Comparison of ENCODE assay signal across 37 cellular contexts in the genomic region with DNA sequence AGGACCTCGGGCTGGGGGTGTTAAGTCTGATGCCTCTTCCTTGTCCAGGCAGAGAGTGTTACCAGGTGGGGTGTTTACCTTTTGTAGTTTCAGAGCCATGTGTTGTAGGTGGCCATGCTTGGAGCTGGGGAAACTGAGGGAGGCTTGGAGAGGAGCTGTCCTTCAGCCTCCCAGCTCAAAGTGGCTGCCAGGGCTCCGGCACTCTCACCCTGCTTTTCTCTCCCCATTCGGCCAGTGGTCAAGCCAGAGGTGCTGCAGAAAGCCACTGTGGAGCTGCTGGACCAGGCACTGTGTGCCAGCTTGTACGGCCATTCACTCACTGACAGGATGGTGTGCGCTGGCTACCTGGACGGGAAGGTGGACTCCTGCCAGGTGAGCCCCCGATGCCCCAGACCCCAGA. TPM values are rescaled to one million over a fixed set of nuclear protein-coding genes. Genes with fewer than 3 reads are reported as not detected.
"Had no signal": no experiment of that assay in that cellular context is flagged by ENCODE, and none has a peak within 500 bp of the region (broad histone marks: within the 10 kb centered on the region; RNA-seq: fewer than 3 reads in every experiment).

No MANE protein-coding gene starts in this region.

- H3K27me3 Mint-ChIP-seq: activated CD4-positive, alpha-beta T cell treated with anti-CD3 and anti-CD28 coated beads for 36 hours; activated CD4-positive, alpha-beta T cell treated with anti-CD3 and anti-CD28 coated beads, Interleukin-2, amount 10 ng/mL, durations not matched to agents 7 days and 5 days; activated CD8-positive, alpha-beta T cell treated with anti-CD3 and anti-CD28 coated beads for 36 hours; activated naive CD8-positive, alpha-beta T cell treated with anti-CD3 and anti-CD28 coated beads for 36 hours had no signal

- H3K27ac ChIP-seq: adrenal gland, body of pancreas, brain microvascular endothelial cell, breast epithelium, VCaP had no signal

- H3K36me3 Mint-ChIP-seq: activated naive CD4-positive, alpha-beta T cell treated with anti-CD3 and anti-CD28 coated beads, Interleukin-2, amount 50 U/mL, for 72 hours; activated naive CD8-positive, alpha-beta T cell treated with anti-CD3 and anti-CD28 coated beads for 36 hours had no signal

- H3K9me3 Mint-ChIP-seq: activated CD4-positive, alpha-beta T cell treated with anti-CD3 and anti-CD28 coated beads, Interleukin-2, amount 10 ng/mL, durations not matched to agents 7 days and 5 days; activated naive CD8-positive, alpha-beta T cell treated with anti-CD3 and anti-CD28 coated beads for 36 hours; activated T-cell treated with anti-CD3 and anti-CD28 coated beads, Interleukin-2, amount 50 U/mL, for 4 hours; activated T-helper 17 cell treated with anti-CD3 and anti-CD28 coated beads, Interleukin-2, amount 50 U/mL, for 72 hours; central memory CD8-positive, alpha-beta T cell; T-helper 2 cell treated with Interferon-gamma antibody and Interleukin-4, amounts not matched to agents 5 μg/mL and 100 μg/mL, for 36 hours had no signal

- H3K4me1 ChIP-seq: adrenal gland, body of pancreas, breast epithelium had no signal

- H3K36me3 ChIP-seq: adrenal gland, brain microvascular endothelial cell, breast epithelium had no signal

- H3K9me3 ChIP-seq: adrenal gland, breast epithelium had no signal

- H3K4me1 Mint-ChIP-seq: activated CD4-positive, alpha-beta T cell treated with anti-CD3 and anti-CD28 coated beads for 36 hours; activated naive CD8-positive, alpha-beta T cell treated with anti-CD3 and anti-CD28 coated beads for 36 hours; activated T-helper 17 cell treated with anti-CD3 and anti-CD28 coated beads, Interleukin-2, amount 50 U/mL, for 72 hours; central memory CD8-positive, alpha-beta T cell had no signal

- H3K27ac Mint-ChIP-seq: activated CD4-positive, alpha-beta T cell treated with anti-CD3 and anti-CD28 coated beads for 36 hours; activated CD4-positive, alpha-beta T cell treated with anti-CD3 and anti-CD28 coated beads, Interleukin-2, amount 10 ng/mL, durations not matched to agents 7 days and 5 days; activated CD8-positive, alpha-beta T cell treated with anti-CD3 and anti-CD28 coated beads for 36 hours; activated naive CD8-positive, alpha-beta T cell treated with anti-CD3 and anti-CD28 coated beads for 36 hours; activated T-cell treated with anti-CD3 and anti-CD28 coated beads, Interleukin-2, amount 50 U/mL, for 72 hours; activated T-helper 1 cell treated with anti-CD3 and anti-CD28 coated beads, Interleukin-12 subunit alpha, Interleukin-12 subunit beta, Interleukin-2, Interleukin-4 antibody, amounts not matched to agents 30 ng/mL and 10 ng/mL and 1 ng/mL, durations not matched to agents 14 hours and 24 hours and 36 hours; activated T-helper 17 cell treated with anti-CD3 and anti-CD28 coated beads, Interleukin-2, amount 50 U/mL, for 72 hours; T-helper 1 cell treated with Interleukin-12 subunit alpha and Interleukin-12 subunit beta and Interleukin-4 antibody, amounts not matched to agents 30 μg/mL and 1 μg/mL, for 36 hours; T-helper 2 cell treated with Interferon-gamma antibody and Interleukin-4, amounts not matched to agents 5 μg/mL and 100 μg/mL, for 36 hours had no signal

- DNase-seq: activated CD4-positive, alpha-beta T cell treated with anti-CD3 and anti-CD28 coated beads for 1 hour; activated CD4-positive, alpha-beta T cell treated with anti-CD3 and anti-CD28 coated beads for 36 hours; activated CD4-positive, alpha-beta T cell treated with anti-CD3 and anti-CD28 coated beads for 48 hours; activated CD4-positive, alpha-beta T cell treated with anti-CD3 and anti-CD28 coated beads, Interleukin-2, amount 10 ng/mL, durations not matched to agents 7 days and 5 days; activated CD4-positive, alpha-beta T cell treated with anti-CD3 and anti-CD28 coated beads, Interleukin-2, amount 50 U/mL, for 48 hours; activated CD4-positive, CD25-positive, alpha-beta regulatory T cell; activated CD8-positive, alpha-beta memory T cell treated with anti-CD3 and anti-CD28 coated beads, Interleukin-2, amount 50 U/mL, for 4 hours; activated CD8-positive, alpha-beta T cell treated with anti-CD3 and anti-CD28 coated beads for 36 hours; activated effector memory CD4-positive, alpha-beta T cell treated with anti-CD3 and anti-CD28 coated beads, Interleukin-2, amount 50 U/mL, for 16 hours; activated gamma-delta T cell treated with Interleukin-2 at 50 U/mL for 16 hours; activated naive CD4-positive, alpha-beta T cell; activated naive CD4-positive, alpha-beta T cell treated with anti-CD3 and anti-CD28 coated beads, Interleukin-2, amount 50 U/mL, for 16 hours; activated naive CD8-positive, alpha-beta T cell treated with anti-CD3 and anti-CD28 coated beads for 36 hours; activated T-cell treated with anti-CD3 and anti-CD28 coated beads for 4 hours; activated T-cell treated with anti-CD3 and anti-CD28 coated beads, Interleukin-2, amount 50 U/mL, for 1 hour; activated T-cell treated with anti-CD3 and anti-CD28 coated beads, Interleukin-2, amount 50 U/mL, for 4 hours; activated T-cell treated with anti-CD3 and anti-CD28 coated beads, Interleukin-2, amount 50 U/mL, for 72 hours; adrenal gland; amniotic stem cell; aorta; body of pancreas; brain microvascular endothelial cell; cerebellar nuclear complex; T-helper 1 cell; T-helper 2 cell; T-helper 9 cell had no signal

- H3K4me3 ChIP-seq: adrenal gland, body of pancreas, breast epithelium had no signal

- H3K4me3 Mint-ChIP-seq: activated CD4-positive, alpha-beta T cell treated with anti-CD3 and anti-CD28 coated beads for 36 hours; activated CD4-positive, alpha-beta T cell treated with anti-CD3 and anti-CD28 coated beads, Interleukin-2, amount 10 ng/mL, durations not matched to agents 7 days and 5 days; activated CD8-positive, alpha-beta T cell treated with anti-CD3 and anti-CD28 coated beads for 36 hours; activated naive CD8-positive, alpha-beta T cell treated with anti-CD3 and anti-CD28 coated beads for 36 hours; activated T-cell treated with anti-CD3 and anti-CD28 coated beads, Interleukin-2, amount 50 U/mL, for 4 hours; activated T-cell treated with anti-CD3 and anti-CD28 coated beads, Interleukin-2, amount 50 U/mL, for 72 hours; activated T-helper 1 cell treated with anti-CD3 and anti-CD28 coated beads, Interleukin-12 subunit alpha, Interleukin-12 subunit beta, Interleukin-2, Interleukin-4 antibody, amounts not matched to agents 30 ng/mL and 10 ng/mL and 1 ng/mL, durations not matched to agents 14 hours and 24 hours and 36 hours; activated T-helper 17 cell treated with anti-CD3 and anti-CD28 coated beads, Interleukin-2, amount 50 U/mL, for 72 hours; central memory CD8-positive, alpha-beta T cell; T-helper 1 cell treated with Interleukin-12 subunit alpha and Interleukin-12 subunit beta and Interleukin-4 antibody, amounts not matched to agents 30 μg/mL and 1 μg/mL, for 36 hours; T-helper 2 cell treated with Interferon-gamma antibody and Interleukin-4, amounts not matched to agents 5 μg/mL and 100 μg/mL, for 36 hours had no signal

- ATAC-seq: activated CD4-positive, alpha-beta T cell treated with anti-CD3 and anti-CD28 coated beads for 36 hours; activated CD4-positive, CD25-positive, alpha-beta regulatory T cell treated with anti-CD3 and anti-CD28 coated beads, Interleukin-2, amount 50 U/mL, for 24 hours; activated CD8-positive, alpha-beta T cell treated with anti-CD3 and anti-CD28 coated beads for 36 hours; activated T-cell treated with anti-CD3 and anti-CD28 coated beads, Interleukin-2, amount 50 U/mL, for 4 hours; activated T-cell treated with anti-CD3 and anti-CD28 coated beads, Interleukin-2, amount 50 U/mL, for 72 hours; activated T-helper 17 cell treated with anti-CD3 and anti-CD28 coated beads, Interleukin-2, amount 50 U/mL, for 72 hours had no signal

RNA-seq across cellular contexts. Expression of gene TMPRSS9, which starts 50.0 kb away (rescaled TPM):
- total RNA-seq: activated CD4-positive, alpha-beta T cell treated with anti-CD3 and anti-CD28 coated beads for 36 hours; activated CD4-positive, alpha-beta T cell treated with anti-CD3 and anti-CD28 coated beads, Interleukin-2, amount 10 ng/mL, durations not matched to agents 7 days and 5 days; activated CD8-positive, alpha-beta memory T cell treated with anti-CD3 and anti-CD28 coated beads for 36 hours; activated CD8-positive, alpha-beta T cell treated with anti-CD3 and anti-CD28 coated beads for 36 hours; activated naive CD4-positive, alpha-beta T cell treated with anti-CD3 and anti-CD28 coated beads, Interleukin-2, amount 50 U/mL, for 72 hours; activated naive CD8-positive, alpha-beta T cell treated with anti-CD3 and anti-CD28 coated beads for 36 hours; activated T-cell treated with anti-CD3 and anti-CD28 coated beads, Interleukin-2, amount 50 U/mL, for 4 hours; activated T-helper 1 cell treated with anti-CD3 and anti-CD28 coated beads, Interleukin-12 subunit alpha, Interleukin-12 subunit beta, Interleukin-2, Interleukin-4 antibody, amounts not matched to agents 30 ng/mL and 10 ng/mL and 1 ng/mL, durations not matched to agents 14 hours and 24 hours and 36 hours; activated T-helper 17 cell treated with anti-CD3 and anti-CD28 coated beads, Interleukin-2, amount 50 U/mL, for 72 hours; body of pancreas; cardiac septum had no signal
